11 cellular contexts compared by ENCODE assay signal in genomic region chr11:78077592-78077991, GRCh38. TPM values are rescaled to one million over a fixed set of nuclear protein-coding genes. Genes with fewer than 3 reads are reported as not detected.
DNase-seq lines count a peak whose midpoint lies in the region; ATAC-seq, FAIRE-seq and TF ChIP-seq lines count a peak whose summit lies in the region.
"Not testable (repeated sequence)": the region's sequence is repeated elsewhere in the genome, so short reads cannot be mapped to it uniquely, and the experiment has no call there.
"Had no signal": no experiment of that assay in that cellular context is flagged by ENCODE, and none has a peak within 500 bp of the region (broad histone marks: within the 10 kb centered on the region; RNA-seq: fewer than 3 reads in every experiment).

No MANE protein-coding gene starts in this region.

- H3K36me3 ChIP-seq in CD4-positive, alpha-beta memory T cell (ENCODE audit: insufficient read depth, low read length); kidney (ENCODE audit: control insufficient read depth in 1 of 2, insufficient read depth in 2 of 2, low read length in 2 of 2); neural cell (ENCODE audit: insufficient read depth, low read length); stomach: not testable (repeated sequence)

- H3F3A ChIP-seq in neural cell (ENCODE audit: insufficient read depth, low read length, poor library complexity, severe bottlenecking) = not testable (repeated sequence)

- not testable (repeated sequence) for H3K9ac ChIP-seq in kidney (ENCODE audit: low read length in 2 of 2); neural cell (ENCODE audit: low read length)

- 65 to 80% (median 77%) methylated on average over 4 of the region's 4 CpGs for WGBS in stomach, 5 donors

- FAIRE-seq in kidney (lab: Jason Lieb, UNC) = not testable (repeated sequence)

- not testable (repeated sequence) for H2AFZ ChIP-seq in neural cell (ENCODE audit: low read depth, low read length)

- H4K20me1 ChIP-seq in neural cell (ENCODE audit: insufficient read depth) = not testable (repeated sequence)

- ATAC-seq in T-helper 17 cell = not testable (repeated sequence)

- not testable (repeated sequence) for DNase-seq in CD4-positive, alpha-beta memory T cell; T-helper 17 cell; activated T-helper 2 cell treated with anti-CD3 and anti-CD28 coated beads, Interferon-gamma antibody, Interleukin-2, Interleukin-4, amounts not matched to agents 10 μg/mL and 5 μg/mL and 100 μg/mL, durations not matched to agents 14 hours and 24 hours and 36 hours (ENCODE audit: low spot score); chondrocyte (ENCODE audit: low spot score); kidney; stomach

- peak overlapping the region; percentile 82 for H3K4me2 ChIP-seq in neural cell (ENCODE audit: low read length)

- not testable (repeated sequence) for H3K9me3 Mint-ChIP-seq in CD4-positive, alpha-beta memory T cell; IgD-negative memory B cell; activated T-helper 2 cell treated with anti-CD3 and anti-CD28 coated beads, Interferon-gamma antibody, Interleukin-2, Interleukin-4, amounts not matched to agents 10 μg/mL and 5 μg/mL and 100 μg/mL, durations not matched to agents 14 hours and 24 hours and 36 hours; chondrocyte (ENCODE audit: low read depth)

- peaks cover 34 to 72% (median 54%) of the 10 kb centered on the region in 4 donors for H3K4me1 Mint-ChIP-seq in CD4-positive, alpha-beta memory T cell
- H3K4me1 Mint-ChIP-seq in IgD-negative memory B cell (peaks cover 36 to 48% (median 38%) of the 10 kb centered on the region in 3 donors), T-helper 17 cell (peaks cover 43% of the 10 kb centered on the region), chondrocyte (ENCODE audit: low read depth) (peaks cover 41% of the 10 kb centered on the region)
- H3K4me1 Mint-ChIP-seq in activated T-helper 2 cell treated with anti-CD3 and anti-CD28 coated beads, Interferon-gamma antibody, Interleukin-2, Interleukin-4, amounts not matched to agents 10 μg/mL and 5 μg/mL and 100 μg/mL, durations not matched to agents 14 hours and 24 hours and 36 hours (ENCODE audit: low read depth) = peaks cover 45% of the 10 kb centered on the region

- not testable (repeated sequence) for H3K27ac ChIP-seq in CD4-positive, alpha-beta memory T cell (ENCODE audit: low read depth, low read length); kidney (ENCODE audit: low read depth in 2 of 2, low read length in 2 of 2); neural cell (ENCODE audit: low read length); stomach

- H3K4me1 ChIP-seq in CD4-positive, alpha-beta memory T cell (ENCODE audit: insufficient read depth, low read length) = peaks cover 55% of the 10 kb centered on the region
- H3K4me1 ChIP-seq in kidney (ENCODE audit: control insufficient read depth in 1 of 2, insufficient read depth in 1 of 2, low read depth in 1 of 2, low read length in 2 of 2) (peaks cover 7 to 17% of the 10 kb centered on the region in 2 donors), stomach (peaks cover 35 to 59% (median 50%) of the 10 kb centered on the region in 4 donors)

- H3K79me2 ChIP-seq in neural cell (replicated peaks; ENCODE audit: insufficient read depth, low read length) = peaks cover 55% of the 10 kb centered on the region

- not testable (repeated sequence) for H3K27me3 Mint-ChIP-seq in CD4-positive, alpha-beta memory T cell; IgD-negative memory B cell; T-helper 17 cell; activated T-helper 2 cell treated with anti-CD3 and anti-CD28 coated beads, Interferon-gamma antibody, Interleukin-2, Interleukin-4, amounts not matched to agents 10 μg/mL and 5 μg/mL and 100 μg/mL, durations not matched to agents 14 hours and 24 hours and 36 hours (ENCODE audit: low read depth); chondrocyte (ENCODE audit: low read depth)

- not testable (repeated sequence) for TF ChIP-seq POLR2A in stomach (IDR thresholded peaks at IDR 0.05)

- TF ChIP-seq CTCF in chondrocyte (IDR thresholded peaks at IDR 0.05); kidney (IDR thresholded peaks at IDR 0.05; ENCODE audit: borderline replicate concordance, extremely low read depth, insufficient read depth); neural cell (IDR thresholded peaks at IDR 0.05; ENCODE audit: poor library complexity, severe bottlenecking); stomach (IDR thresholded peaks at IDR 0.05): not testable (repeated sequence)

- CTCF ChIA-PET in CD4-positive, alpha-beta memory T cell (lab: Charles Lee; ENCODE audit: partially characterized antibody) = interaction anchor here (1.0 to 1.2 kb wide), 2 partner anchors 32 to 78 kb away, joined by 3 to 6 read pairs; no protein-coding TSS in a partner anchor

- peak overlapping the region; percentile 13 to 77 for H3K4me3 ChIP-seq in CD4-positive, alpha-beta memory T cell (ENCODE audit: low read length in 2 of 2)
- H3K4me3 ChIP-seq in kidney (ENCODE audit: low read length in 2 of 2) (peak overlapping the region; percentile 93 to 98), neural cell (ENCODE audit: low read length) (peak overlapping the region; percentile 84), stomach (peak overlapping the region; percentile 57 to 97 (median 92))

- not testable (repeated sequence) for TF ChIP-seq EP300 in neural cell (conservative IDR thresholded peaks at IDR 0.05; ENCODE audit: poor library complexity, severe bottlenecking); stomach (IDR thresholded peaks at IDR 0.05)

- peaks cover 2 to 20% of the 10 kb centered on the region in 2 donors for H3K36me3 Mint-ChIP-seq in CD4-positive, alpha-beta memory T cell
- not testable (repeated sequence) for H3K36me3 Mint-ChIP-seq in IgD-negative memory B cell; T-helper 17 cell (ENCODE audit: low read depth); chondrocyte (ENCODE audit: low read depth)
- H3K36me3 Mint-ChIP-seq in activated T-helper 2 cell treated with anti-CD3 and anti-CD28 coated beads, Interferon-gamma antibody, Interleukin-2, Interleukin-4, amounts not matched to agents 10 μg/mL and 5 μg/mL and 100 μg/mL, durations not matched to agents 14 hours and 24 hours and 36 hours (ENCODE audit: low read depth) = peaks cover 30% of the 10 kb centered on the region

- H3K9me3 ChIP-seq in CD4-positive, alpha-beta memory T cell (ENCODE audit: control insufficient read depth in 1 of 2, low read length in 2 of 2); T-helper 17 cell (ENCODE audit: control insufficient read depth, low read length, poor library complexity, severe bottlenecking); kidney (ENCODE audit: control insufficient read depth in 1 of 2, low read length in 2 of 2); neural cell (ENCODE audit: low read length); stomach: not testable (repeated sequence)

- H3K27me3 ChIP-seq in CD4-positive, alpha-beta memory T cell (ENCODE audit: insufficient read depth, low read length); neural cell (ENCODE audit: insufficient read depth, low read depth, low read length); stomach: not testable (repeated sequence)

- TF ChIP-seq RAD21 in neural cell (conservative IDR thresholded peaks at IDR 0.05) = not testable (repeated sequence)

- POLR2A ChIA-PET in CD4-positive, alpha-beta memory T cell (lab: Charles Lee; ENCODE audit: partially characterized antibody) = interaction anchor here (1.4 to 2.7 kb wide), 4 partner anchors 10 to 111 kb away, joined by 3 to 11 read pairs (median 5); partner anchors contain the start of genes ALG8, KCTD21 and USP35

- peak overlapping the region in 6 of 7 donors; percentile 86 to 96 (median 94) for H3K27ac Mint-ChIP-seq in CD4-positive, alpha-beta memory T cell
- peak overlapping the region in 1 of 3 donors; percentile 97 for H3K27ac Mint-ChIP-seq in IgD-negative memory B cell
- peak overlapping the region; percentile 96 for H3K27ac Mint-ChIP-seq in T-helper 17 cell
- peak overlapping the region; percentile 18 for H3K27ac Mint-ChIP-seq in activated T-helper 2 cell treated with anti-CD3 and anti-CD28 coated beads, Interferon-gamma antibody, Interleukin-2, Interleukin-4, amounts not matched to agents 10 μg/mL and 5 μg/mL and 100 μg/mL, durations not matched to agents 14 hours and 24 hours and 36 hours
- H3K27ac Mint-ChIP-seq in chondrocyte (ENCODE audit: unreplicated experiment) = not testable (repeated sequence)

- H3K4me3 Mint-ChIP-seq in CD4-positive, alpha-beta memory T cell = peak overlapping the region; percentile 93 to 98 (median 96)
- H3K4me3 Mint-ChIP-seq in IgD-negative memory B cell = peak overlapping the region in 3 of 4 donors; percentile 94 to 97 (median 95)
- H3K4me3 Mint-ChIP-seq in T-helper 17 cell = not testable (repeated sequence)
- H3K4me3 Mint-ChIP-seq in activated T-helper 2 cell treated with anti-CD3 and anti-CD28 coated beads, Interferon-gamma antibody, Interleukin-2, Interleukin-4, amounts not matched to agents 10 μg/mL and 5 μg/mL and 100 μg/mL, durations not matched to agents 14 hours and 24 hours and 36 hours (ENCODE audit: low read depth) = peak overlapping the region; percentile 90
- peak overlapping the region; percentile 93 for H3K4me3 Mint-ChIP-seq in chondrocyte (ENCODE audit: unreplicated experiment)

- H3K9me2 ChIP-seq in neural cell (ENCODE audit: insufficient read depth, low read length) = not testable (repeated sequence)

- intact Hi-C loops in CD4-positive, alpha-beta memory T cell (cut with micrococcal nuclease) = loop anchor here (2.0 to 10.0 kb wide), 3 partner anchors 110 to 487 kb away; partner anchors contain the start of genes AAMDC, KCTD21, RSF1 and USP35
- intact Hi-C loops in activated T-helper 2 cell treated with anti-CD3 and anti-CD28 coated beads, Interferon-gamma antibody, Interleukin-2, Interleukin-4, amounts not matched to agents 10 μg/mL and 5 μg/mL and 100 μg/mL, durations not matched to agents 14 hours and 24 hours and 36 hours (cut with micrococcal nuclease) = loop anchor here (10.0 kb wide), 1 partner anchor 347 kb away; no protein-coding TSS in a partner anchor
- intact Hi-C loops in kidney (cut with DNase I); stomach (cut with DNase I; ENCODE audit: low total_unique reads): not testable (repeated sequence)

RNA-seq across cellular contexts. Expression of gene NDUFC2, which starts 2.1 kb away (rescaled TPM):
- 10 to 100 TPM; 80.5 to 86.5 TPM for total RNA-seq in CD4-positive, alpha-beta memory T cell
- polyA plus RNA-seq in CD4-positive, alpha-beta memory T cell = 100 to 1,000 TPM; 158 to 188 TPM
- polyA plus RNA-seq in IgD-negative memory B cell (174 TPM), kidney (ENCODE audit: insufficient read depth, low read depth, low replicate concordance) (457 TPM), neural cell (269 and 322 TPM in 2 replicates), stomach (100 to 1,000 TPM; 110 to 121 (median 119) TPM)
- total RNA-seq in T-helper 17 cell (10 to 100 TPM; 36.9 to 47.1 TPM), chondrocyte (172 to 185 TPM (median 175 TPM) in 3 replicates), kidney (166 TPM), stomach (100 to 1,000 TPM in 2 of 5 donors, 10 to 100 TPM in 2, not detected in 1; 53.6 to 336 (median 92.4) TPM)
- 208 and 215 TPM in 2 replicates for total RNA-seq in activated T-helper 2 cell treated with anti-CD3 and anti-CD28 coated beads, Interferon-gamma antibody, Interleukin-2, Interleukin-4, amounts not matched to agents 10 μg/mL and 5 μg/mL and 100 μg/mL, durations not matched to agents 14 hours and 24 hours and 36 hours
- 135 and 165 TPM in 2 replicates for polyA minus RNA-seq in neural cell

RNA-seq across cellular contexts. Expression of gene THRSP, which starts 13.9 kb away (rescaled TPM):
- not detected for total RNA-seq in CD4-positive, alpha-beta memory T cell
- polyA plus RNA-seq in CD4-positive, alpha-beta memory T cell = under 1 TPM in 1 of 2 donors, not detected in 1; 0.16 TPM
- not detected for polyA plus RNA-seq in IgD-negative memory B cell
- not detected for total RNA-seq in T-helper 17 cell
- total RNA-seq in activated T-helper 2 cell treated with anti-CD3 and anti-CD28 coated beads, Interferon-gamma antibody, Interleukin-2, Interleukin-4, amounts not matched to agents 10 μg/mL and 5 μg/mL and 100 μg/mL, durations not matched to agents 14 hours and 24 hours and 36 hours = not detected in 2 replicates
- not detected in 3 replicates for total RNA-seq in chondrocyte
- not detected for total RNA-seq in kidney
- polyA plus RNA-seq in kidney (ENCODE audit: insufficient read depth, low read depth, low replicate concordance) = 6.4 TPM
- not detected in 2 replicates for polyA plus RNA-seq in neural cell
- polyA minus RNA-seq in neural cell = not detected in 2 replicates
- total RNA-seq in stomach = under 1 TPM in 1 of 5 donors, not detected in 4; 0.55 TPM
- polyA plus RNA-seq in stomach = 1 to 10 TPM in 1 of 3 donors, under 1 TPM in 1, not detected in 1; 0.33 to 1.4 TPM
- total RNA-seq: renal cortical epithelial cell, SK-MEL-5 had no signal

RNA-seq across cellular contexts. Expression of gene KCTD14, which starts 54.5 kb away (rescaled TPM):
- total RNA-seq in CD4-positive, alpha-beta memory T cell = under 1 TPM in 1 of 2 experiments, not detected in 1; 0.20 TPM
- not detected for polyA plus RNA-seq in CD4-positive, alpha-beta memory T cell
- polyA plus RNA-seq in IgD-negative memory B cell (0.30 TPM), kidney (ENCODE audit: insufficient read depth, low read depth, low replicate concordance) (14.8 TPM), neural cell (0.32 and 2.0 TPM in 2 replicates), stomach (10 to 100 TPM in 2 of 3 donors, 1 to 10 TPM in 1; 8.9 to 27.2 (median 13.3) TPM)
- total RNA-seq in T-helper 17 cell (under 1 TPM; 0.17 to 0.52 TPM), chondrocyte (0.36 to 0.48 TPM (median 0.47 TPM) in 3 replicates), kidney (13.7 TPM), stomach (10 to 100 TPM in 4 of 5 donors, 1 to 10 TPM in 1; 2.3 to 62.0 (median 14.7) TPM)
- 0.23 and 0.34 TPM in 2 replicates for total RNA-seq in activated T-helper 2 cell treated with anti-CD3 and anti-CD28 coated beads, Interferon-gamma antibody, Interleukin-2, Interleukin-4, amounts not matched to agents 10 μg/mL and 5 μg/mL and 100 μg/mL, durations not matched to agents 14 hours and 24 hours and 36 hours
- polyA minus RNA-seq in neural cell = 0.93 and 1.2 TPM in 2 replicates
- total RNA-seq: mononuclear cell, SK-MEL-5 had no signal

Comparison
In these comparisons a context has a peak if more than half of its experiments do, and no peak if none do; other contexts are left out.
1. H3K4me3 ChIP-seq: peak in every context shown above with its lines; median percentile 96 in kidney; 92 in stomach; 84 in neural cell; 45 in CD4-positive, alpha-beta memory T cell.